11 cellular contexts compared by ENCODE assay signal in the genomic region with DNA sequence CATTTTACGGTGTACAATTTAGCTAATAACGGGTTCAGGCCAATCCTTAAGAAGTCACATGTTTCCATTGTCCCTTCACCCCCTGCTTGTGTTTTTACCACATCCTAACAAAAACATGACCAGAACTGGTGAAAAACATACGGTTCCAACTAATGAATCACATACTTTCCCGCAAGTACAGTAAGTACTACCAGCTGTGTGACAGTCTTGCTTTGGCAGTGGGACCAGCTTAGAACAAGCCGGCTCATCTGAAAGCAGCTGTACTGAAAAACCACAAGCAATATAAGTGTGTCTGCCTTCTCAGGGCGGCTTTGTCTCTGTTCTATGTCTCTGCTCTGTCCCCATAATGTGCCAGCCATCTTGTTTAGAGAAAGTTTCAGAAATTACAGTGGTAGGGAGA.
DNase-seq lines count a peak whose midpoint lies in the region; TF ChIP-seq lines count a peak whose summit lies in the region.
"Had no signal": no experiment of that assay in that cellular context is flagged by ENCODE, and none has a peak within 500 bp of the region (broad histone marks: within the 10 kb centered on the region; RNA-seq: fewer than 3 reads in every experiment).

No MANE protein-coding gene starts in this region.

- BruUV-seq in MCF 10A (replicated peaks; lab: Mats Ljungman, UMichigan) (no TSS peak), mammary epithelial cell (replicated peaks; lab: Mats Ljungman, UMichigan) (no TSS peak)

- no peaks in the 10 kb centered on the region for H3K9me3 Mint-ChIP-seq in MCF 10A (ENCODE audit: unreplicated experiment)
- no peaks in the 10 kb centered on the region for H3K9me3 Mint-ChIP-seq in brain
- no peaks in the 10 kb centered on the region for H3K9me3 Mint-ChIP-seq in activated naive CD4-positive, alpha-beta T cell treated with anti-CD3 and anti-CD28 coated beads for 36 hours

- POLR2A ChIA-PET in MCF 10A (lab: Yijun Ruan, JAX), result no interaction called here

- H3K27ac Mint-ChIP-seq in MCF 10A (ENCODE audit: low read depth, unreplicated experiment), result no peak overlapping the region
- peak overlapping the region in 4 of 5 experiments; percentile 29 to 89 (median 70) for H3K27ac Mint-ChIP-seq in brain
- H3K27ac Mint-ChIP-seq in activated naive CD4-positive, alpha-beta T cell treated with anti-CD3 and anti-CD28 coated beads for 36 hours, result no peak overlapping the region
- H3K27ac Mint-ChIP-seq: B cell had no signal

- no peak overlapping the region for H3K4me2 ChIP-seq in mammary epithelial cell (ENCODE audit: insufficient read depth, low read depth, low read length)
- H3K4me2 ChIP-seq: PC-9 had no signal

- intact Hi-C loops in MCF 10A (cut with micrococcal nuclease) (no loop called here), mammary epithelial cell (cut with micrococcal nuclease) (no loop called here)
- intact Hi-C loops in activated naive CD4-positive, alpha-beta T cell treated with anti-CD3 and anti-CD28 coated beads for 36 hours (cut with micrococcal nuclease), result no loop called here

- H3K27me3 Mint-ChIP-seq in MCF 10A (ENCODE audit: insufficient read depth, unreplicated experiment) (no peaks in the 10 kb centered on the region), brain (peaks cover 19% of the 10 kb centered on the region)
- no peaks in the 10 kb centered on the region for H3K27me3 Mint-ChIP-seq in activated naive CD4-positive, alpha-beta T cell treated with anti-CD3 and anti-CD28 coated beads for 36 hours (ENCODE audit: low read depth)
- H3K27me3 Mint-ChIP-seq: B cell had no signal

- CTCF ChIA-PET in MCF 10A (lab: Yijun Ruan, JAX), result interaction anchor here (0.9 to 1.1 kb wide), 2 partner anchors 8 to 13 kb away, joined by 4 read pairs; no protein-coding TSS in a partner anchor
- CTCF ChIA-PET in mammary epithelial cell (lab: Charles Lee; ENCODE audit: low non-redundant PET), result no interaction called here
- CTCF ChIA-PET in activated naive CD4-positive, alpha-beta T cell treated with anti-CD3 and anti-CD28 coated beads for 36 hours (lab: Charles Lee), result no interaction called here

- H3K4me3 Mint-ChIP-seq in MCF 10A (ENCODE audit: unreplicated experiment), result no peak overlapping the region
- peak overlapping the region in 1 of 5 experiments; percentile 26 for H3K4me3 Mint-ChIP-seq in brain
- no peak overlapping the region for H3K4me3 Mint-ChIP-seq in activated naive CD4-positive, alpha-beta T cell treated with anti-CD3 and anti-CD28 coated beads for 36 hours
- H3K4me3 Mint-ChIP-seq: B cell had no signal

- H3K36me3 Mint-ChIP-seq in MCF 10A (ENCODE audit: insufficient read depth, unreplicated experiment) (no peaks in the 10 kb centered on the region), brain (no peaks in the 10 kb centered on the region)
- no peaks in the 10 kb centered on the region for H3K36me3 Mint-ChIP-seq in activated naive CD4-positive, alpha-beta T cell treated with anti-CD3 and anti-CD28 coated beads for 36 hours (ENCODE audit: low read depth)

- DNase-seq in MCF 10A (ENCODE audit: unreplicated experiment), result peak; percentile 22
- DNase-seq in mammary epithelial cell, result no peak
- DNase-seq in lung microvascular endothelial cell (ENCODE audit: low read depth in 2 of 2), result peak; percentile 57 to 87
- no peak for DNase-seq in NCI-H1930 (lab: John Stamatoyannopoulos, UW)
- DNase-seq in NCI-H1436 (lab: John Stamatoyannopoulos, UW), result no peak
- no peak for DNase-seq in activated naive CD4-positive, alpha-beta T cell treated with anti-CD3 and anti-CD28 coated beads for 36 hours
- no peak for DNase-seq in T-helper 1 cell
- DNase-seq: PC-9; stimulated activated CD4-positive, alpha-beta T cell treated with anti-CD3 and anti-CD28 coated beads, Interleukin-12 subunit alpha, Interleukin-12 subunit beta, amount 100 ng/mL, for 4 hours had no signal

- H3K4me1 ChIP-seq in mammary epithelial cell (ENCODE audit: insufficient read depth, low read length), result no peaks in the 10 kb centered on the region

- H3K36me3 ChIP-seq in mammary epithelial cell (ENCODE audit: insufficient read depth, low read length), result no peaks in the 10 kb centered on the region

- no peaks in the 10 kb centered on the region for H4K20me1 ChIP-seq in mammary epithelial cell (ENCODE audit: insufficient read depth, low read length)

- dilution Hi-C loops in mammary epithelial cell (cut with HindIII; ENCODE audit: low sequenced_read_pairs), result no loop called here

- WGBS in mammary epithelial cell (ENCODE audit: low coverage, missing lambda C conversion rate), result 90% methylated on average over 6 of the region's 6 CpGs

- H3K79me2 ChIP-seq in mammary epithelial cell (ENCODE audit: insufficient read depth, low read length), result no peaks in the 10 kb centered on the region

- in situ Hi-C loops in mammary epithelial cell (cut with MboI; ENCODE audit: low sequenced_read_pairs in 2 of 2), result no loop called here

- H2AFZ ChIP-seq in mammary epithelial cell (ENCODE audit: low read depth, low read length), result no peak overlapping the region
- H2AFZ ChIP-seq: PC-9 had no signal

- TF ChIP-seq CTCF in MCF 10A (IDR thresholded peaks at IDR 0.05; ENCODE audit: unreplicated experiment) (no peak), mammary epithelial cell (conservative IDR thresholded peaks at IDR 0.05 in 1 of 2, IDR thresholded peaks at IDR 0.05 in 1 of 2; ENCODE audit: extremely low read depth in 1 of 2, insufficient read depth in 1 of 2, low read depth in 1 of 2, low read length in 2 of 2) (no peak), brain (conservative IDR thresholded peaks at IDR 0.05) (no peak)

- H3K4me3 ChIP-seq in mammary epithelial cell (replicated peaks in 1 of 3; ENCODE audit: insufficient read depth in 1 of 3, low read depth in 2 of 3, low read length in 3 of 3), result no peak overlapping the region
- H3K4me3 ChIP-seq: PC-9 had no signal

- H3K9me3 ChIP-seq in mammary epithelial cell (replicated peaks; ENCODE audit: insufficient read depth, low read length), result no peaks in the 10 kb centered on the region

- H3K9ac ChIP-seq in mammary epithelial cell (ENCODE audit: insufficient read depth, low read length), result no peak overlapping the region

- no peak overlapping the region for H3K27ac ChIP-seq in mammary epithelial cell (ENCODE audit: insufficient read depth, low read depth, low read length)
- H3K27ac ChIP-seq: PC-9 had no signal

- no peaks in the 10 kb centered on the region for H3K27me3 ChIP-seq in mammary epithelial cell (ENCODE audit: insufficient read depth, low read length)

- no peaks in the 10 kb centered on the region for H3K4me1 Mint-ChIP-seq in MCF 10A (ENCODE audit: insufficient read depth, unreplicated experiment)
- H3K4me1 Mint-ChIP-seq in brain, result peaks cover 62% of the 10 kb centered on the region
- no peaks in the 10 kb centered on the region for H3K4me1 Mint-ChIP-seq in activated naive CD4-positive, alpha-beta T cell treated with anti-CD3 and anti-CD28 coated beads for 36 hours (ENCODE audit: low read depth)
- H3K4me1 Mint-ChIP-seq: B cell had no signal

Comparison
In these comparisons a context has a peak if more than half of its experiments do, and no peak if none do; other contexts are left out.
1. DNase-seq: peak in MCF 10A (single experiment) and lung microvascular endothelial cell (2 of 2); none in mammary epithelial cell (single experiment), NCI-H1930 (0 of 2), NCI-H1436 (single experiment), activated naive CD4-positive, alpha-beta T cell treated with anti-CD3 and anti-CD28 coated beads for 36 hours (single experiment) and T-helper 1 cell (0 of 5).
2. H3K27ac Mint-ChIP-seq: peak in brain (4 of 5); none in MCF 10A (single experiment) and activated naive CD4-positive, alpha-beta T cell treated with anti-CD3 and anti-CD28 coated beads for 36 hours (single experiment).